Comparison of ENCODE assay signal across 19 cellular contexts in genomic region chr1:26703466-26703865, GRCh38. TPM values are rescaled to one million over a fixed set of nuclear protein-coding genes. Genes with fewer than 3 reads are reported as not detected.
A peak's percentile ranks its signal among the peaks of the same experiment; 100 is the strongest.
DNase-seq lines count a peak whose midpoint lies in the region; ATAC-seq and TF ChIP-seq lines count a peak whose summit lies in the region.
"Had no signal": no experiment of that assay in that cellular context is flagged by ENCODE, and none has a peak within 500 bp of the region (broad histone marks: within the 10 kb centered on the region; RNA-seq: fewer than 3 reads in every experiment).

No MANE protein-coding gene starts in this region.

- BruUV-seq in PC-9 (replicated peaks; lab: Mats Ljungman, UMichigan), result no TSS peak

- no peaks in the 10 kb centered on the region for H3K9me2 ChIP-seq in PC-9 (ENCODE audit: insufficient read depth)

- TF ChIP-seq POLR2A in esophagus muscularis mucosa (IDR thresholded peaks at IDR 0.05; ENCODE audit: low read depth) (no peak), stomach (IDR thresholded peaks at IDR 0.05) (no peak)

- no peak for DNase-seq in activated CD4-positive, alpha-beta T cell treated with anti-CD3 and anti-CD28 coated beads, Interleukin-2, amount 10 ng/mL, durations not matched to agents 24 days and 14 days
- no peak for DNase-seq in activated CD4-positive, alpha-beta T cell treated with anti-CD3 and anti-CD28 coated beads for 36 hours
- no peak for DNase-seq in PC-9
- no peak for DNase-seq in esophagus muscularis mucosa (ENCODE audit: extremely low spot score)
- DNase-seq in stomach, result no peak
- DNase-seq in NCI-H2171 treated with DMSO at 0.1 percent for 48 hours (lab: John Stamatoyannopoulos, UW), result no peak
- DNase-seq: activated CD8-positive, alpha-beta memory T cell treated with anti-CD3 and anti-CD28 coated beads, Interleukin-2, amount 50 U/mL, for 48 hours; activated naive CD8-positive, alpha-beta T cell treated with anti-CD3 and anti-CD28 coated beads, Interleukin-2, amount 50 U/mL, for 24 hours; Calu3; HCEC 1CT; hypothalamus; left lung; naive B cell; SJCRH30; stimulated activated CD4-positive, alpha-beta T cell treated with anti-CD3 and anti-CD28 coated beads, Interleukin-4, amount 100 ng/mL, for 4 hours had no signal

- TF ChIP-seq CTCF in PC-9 (conservative IDR thresholded peaks at IDR 0.05) (no peak), esophagus muscularis mucosa (IDR thresholded peaks at IDR 0.05) (no peak), stomach (IDR thresholded peaks at IDR 0.05) (no peak)

- H3K4me3 ChIP-seq in PC-9 (peak overlapping the region; percentile 22; the same call in 1 of the 2 replicates), esophagus muscularis mucosa (no peak overlapping the region), stomach (no peak overlapping the region)
- H3K4me3 ChIP-seq: left lung, right atrium auricular region, SJCRH30 had no signal

- peaks cover 42% of the 10 kb centered on the region for H3K36me3 Mint-ChIP-seq in activated CD4-positive, alpha-beta T cell treated with anti-CD3 and anti-CD28 coated beads, Interleukin-2, amount 10 ng/mL, durations not matched to agents 24 days and 14 days (ENCODE audit: low read depth)
- H3K36me3 Mint-ChIP-seq in activated CD4-positive, alpha-beta T cell treated with anti-CD3 and anti-CD28 coated beads for 36 hours (ENCODE audit: low read depth), result peaks cover 36% of the 10 kb centered on the region
- H3K36me3 Mint-ChIP-seq in stimulated activated memory B cell treated with anti-CD40 and anti-IgM and Interleukin-4, amounts not matched to agents 10 μg/mL and 1 μg/mL and 100 μg/mL, for 72 hours, result peaks cover 27% of the 10 kb centered on the region
- H3K36me3 Mint-ChIP-seq: naive B cell had no signal

- peaks cover 27% of the 10 kb centered on the region for H3K4me1 Mint-ChIP-seq in activated CD4-positive, alpha-beta T cell treated with anti-CD3 and anti-CD28 coated beads, Interleukin-2, amount 10 ng/mL, durations not matched to agents 24 days and 14 days
- peaks cover 31% of the 10 kb centered on the region for H3K4me1 Mint-ChIP-seq in activated CD4-positive, alpha-beta T cell treated with anti-CD3 and anti-CD28 coated beads for 36 hours
- H3K4me1 Mint-ChIP-seq in stimulated activated memory B cell treated with anti-CD40 and anti-IgM and Interleukin-4, amounts not matched to agents 10 μg/mL and 1 μg/mL and 100 μg/mL, for 72 hours, result peaks cover under 1% of the 10 kb centered on the region

- peaks cover 95% of the 10 kb centered on the region for H3K79me2 ChIP-seq in PC-9 (ENCODE audit: low read depth)

- POLR2A ChIA-PET in activated CD4-positive, alpha-beta T cell treated with anti-CD3 and anti-CD28 coated beads for 36 hours (lab: Charles Lee), result interaction anchor here (1.6 to 4.3 kb wide), 2 partner anchors 11 to 18 kb away, joined by 3 to 25 read pairs; no protein-coding TSS in a partner anchor
- POLR2A ChIA-PET in PC-9 (lab: Charles Lee; ENCODE audit: unreplicated experiment), result interaction anchor here (0.6 to 0.7 kb wide), 2 partner anchors 34 to 87 kb away, joined by 4 read pairs; no protein-coding TSS in a partner anchor

- H4K20me1 ChIP-seq in PC-9 (ENCODE audit: insufficient read depth), result peaks cover 2% of the 10 kb centered on the region; the same call in 1 of the 2 replicates

- peak overlapping the region; percentile 13 for H3K27ac Mint-ChIP-seq in activated CD4-positive, alpha-beta T cell treated with anti-CD3 and anti-CD28 coated beads, Interleukin-2, amount 10 ng/mL, durations not matched to agents 24 days and 14 days
- no peak overlapping the region for H3K27ac Mint-ChIP-seq in activated CD4-positive, alpha-beta T cell treated with anti-CD3 and anti-CD28 coated beads for 36 hours
- H3K27ac Mint-ChIP-seq in stimulated activated memory B cell treated with anti-CD40 and anti-IgM and Interleukin-4, amounts not matched to agents 10 μg/mL and 1 μg/mL and 100 μg/mL, for 72 hours, result no peak overlapping the region
- H3K27ac Mint-ChIP-seq: activated naive CD8-positive, alpha-beta T cell treated with anti-CD3 and anti-CD28 coated beads, Interleukin-2, amount 50 U/mL, for 24 hours; stimulated activated effector memory CD8-positive, alpha-beta T cell treated with anti-CD3 and anti-CD28 coated beads, Interleukin-12 subunit alpha, Interleukin-12 subunit beta, amount 100 ng/mL, for 72 hours had no signal

- CTCF ChIA-PET in activated CD4-positive, alpha-beta T cell treated with anti-CD3 and anti-CD28 coated beads for 36 hours (lab: Charles Lee), result interaction anchor here (0.7 to 2.6 kb wide), 13 partner anchors 9 to 639 kb away, joined by 3 to 10 read pairs (median 4); no protein-coding TSS in a partner anchor
- CTCF ChIA-PET in PC-9 (lab: Charles Lee), result no interaction called here

- peaks cover 63% of the 10 kb centered on the region for H3F3A ChIP-seq in PC-9 (ENCODE audit: insufficient read depth, low read depth)

- H3K27ac ChIP-seq in PC-9 (peak overlapping the region; percentile 90), esophagus muscularis mucosa (replicated peaks in 1 of 4) (peak overlapping the region in 3 of 4 donors; percentile 32 to 77 (median 41)), stomach (peak overlapping the region in 4 of 5 donors; percentile 16 to 98 (median 91))
- H3K27ac ChIP-seq: SJCRH30 had no signal

- ATAC-seq in activated CD4-positive, alpha-beta T cell treated with anti-CD3 and anti-CD28 coated beads for 36 hours, result no peak
- ATAC-seq in stimulated activated memory B cell treated with anti-CD40 and anti-IgM and Interleukin-4, amounts not matched to agents 10 μg/mL and 1 μg/mL and 100 μg/mL, for 72 hours, result no peak
- ATAC-seq in HG02970 (IDR thresholded peaks at IDR 0.05; ENCODE audit: low FRiP score, unreplicated experiment), result no peak
- ATAC-seq: left lung had no signal

- TF ChIP-seq EP300 in esophagus muscularis mucosa (IDR thresholded peaks at IDR 0.05) (no peak), stomach (IDR thresholded peaks at IDR 0.05) (no peak)

- no peaks in the 10 kb centered on the region for H3K9me3 Mint-ChIP-seq in activated CD4-positive, alpha-beta T cell treated with anti-CD3 and anti-CD28 coated beads, Interleukin-2, amount 10 ng/mL, durations not matched to agents 24 days and 14 days
- H3K9me3 Mint-ChIP-seq in activated CD4-positive, alpha-beta T cell treated with anti-CD3 and anti-CD28 coated beads for 36 hours (ENCODE audit: low read depth), result no peaks in the 10 kb centered on the region
- no peaks in the 10 kb centered on the region for H3K9me3 Mint-ChIP-seq in stimulated activated memory B cell treated with anti-CD40 and anti-IgM and Interleukin-4, amounts not matched to agents 10 μg/mL and 1 μg/mL and 100 μg/mL, for 72 hours
- H3K9me3 Mint-ChIP-seq: activated naive CD8-positive, alpha-beta T cell treated with anti-CD3 and anti-CD28 coated beads, Interleukin-2, amount 50 U/mL, for 24 hours; naive B cell; stimulated activated effector memory CD8-positive, alpha-beta T cell treated with anti-CD3 and anti-CD28 coated beads, Interleukin-12 subunit alpha, Interleukin-12 subunit beta, amount 100 ng/mL, for 72 hours had no signal

- intact Hi-C loops in activated CD4-positive, alpha-beta T cell treated with anti-CD3 and anti-CD28 coated beads, Interleukin-2, amount 10 ng/mL, durations not matched to agents 24 days and 14 days (cut with micrococcal nuclease), result no loop called here
- intact Hi-C loops in activated CD4-positive, alpha-beta T cell treated with anti-CD3 and anti-CD28 coated beads for 36 hours (cut with DNase I, micrococcal nuclease), result loop anchor here (2.0 kb wide), 2 partner anchors 17 to 121 kb away; no protein-coding TSS in a partner anchor
- intact Hi-C loops in PC-9 (cut with micrococcal nuclease; ENCODE audit: unreplicated experiment) (no loop called here), esophagus muscularis mucosa (cut with DNase I) (no loop called here), stomach (cut with DNase I; ENCODE audit: low total_unique reads) (no loop called here)

- H3K36me3 ChIP-seq in PC-9 (ENCODE audit: low read depth) (peaks cover 7% of the 10 kb centered on the region; the same call in 1 of the 2 replicates), esophagus muscularis mucosa (no peaks in the 10 kb centered on the region), stomach (peaks cover 0 to 1% (median under 1%) of the 10 kb centered on the region in 4 donors)
- H3K36me3 ChIP-seq: left lung had no signal

- peak overlapping the region; percentile 99 for H3K4me2 ChIP-seq in PC-9

- H3K27me3 Mint-ChIP-seq in activated CD4-positive, alpha-beta T cell treated with anti-CD3 and anti-CD28 coated beads, Interleukin-2, amount 10 ng/mL, durations not matched to agents 24 days and 14 days, result no peaks in the 10 kb centered on the region
- no peaks in the 10 kb centered on the region for H3K27me3 Mint-ChIP-seq in activated CD4-positive, alpha-beta T cell treated with anti-CD3 and anti-CD28 coated beads for 36 hours
- no peaks in the 10 kb centered on the region for H3K27me3 Mint-ChIP-seq in stimulated activated memory B cell treated with anti-CD40 and anti-IgM and Interleukin-4, amounts not matched to agents 10 μg/mL and 1 μg/mL and 100 μg/mL, for 72 hours
- H3K27me3 Mint-ChIP-seq: activated naive CD8-positive, alpha-beta T cell treated with anti-CD3 and anti-CD28 coated beads, Interleukin-2, amount 50 U/mL, for 24 hours; naive B cell had no signal

- H3K9me3 ChIP-seq in PC-9 (ENCODE audit: insufficient read depth, low read depth) (no peaks in the 10 kb centered on the region), esophagus muscularis mucosa (no peaks in the 10 kb centered on the region), stomach (no peaks in the 10 kb centered on the region)
- H3K9me3 ChIP-seq: left lung, right atrium auricular region, SJCRH30 had no signal

- H3K4me3 Mint-ChIP-seq in activated CD4-positive, alpha-beta T cell treated with anti-CD3 and anti-CD28 coated beads, Interleukin-2, amount 10 ng/mL, durations not matched to agents 24 days and 14 days, result no peak overlapping the region
- no peak overlapping the region for H3K4me3 Mint-ChIP-seq in activated CD4-positive, alpha-beta T cell treated with anti-CD3 and anti-CD28 coated beads for 36 hours
- no peak overlapping the region for H3K4me3 Mint-ChIP-seq in stimulated activated memory B cell treated with anti-CD40 and anti-IgM and Interleukin-4, amounts not matched to agents 10 μg/mL and 1 μg/mL and 100 μg/mL, for 72 hours
- H3K4me3 Mint-ChIP-seq: stimulated activated effector memory CD8-positive, alpha-beta T cell treated with anti-CD3 and anti-CD28 coated beads, Interleukin-12 subunit alpha, Interleukin-12 subunit beta, amount 100 ng/mL, for 72 hours had no signal

- H3K27me3 ChIP-seq in PC-9 (ENCODE audit: insufficient read depth, low read depth) (no peaks in the 10 kb centered on the region), esophagus muscularis mucosa (no peaks in the 10 kb centered on the region), stomach (no peaks in the 10 kb centered on the region)
- H3K27me3 ChIP-seq: left lung, right atrium auricular region, SJCRH30 had no signal

- no peak overlapping the region for H2AFZ ChIP-seq in PC-9

- H3K4me1 ChIP-seq in PC-9 (replicated peaks; ENCODE audit: insufficient read depth) (peaks cover 93% of the 10 kb centered on the region), esophagus muscularis mucosa (peaks cover 95 to 99% (median 96%) of the 10 kb centered on the region in 4 donors), stomach (peaks cover 89 to 99% (median 97%) of the 10 kb centered on the region in 4 donors)

RNA-seq across cellular contexts. Expression of gene ARID1A, which starts 7.7 kb away (rescaled TPM):
- 111 and 117 TPM in 2 replicates for total RNA-seq in activated CD4-positive, alpha-beta T cell treated with anti-CD3 and anti-CD28 coated beads, Interleukin-2, amount 10 ng/mL, durations not matched to agents 24 days and 14 days
- total RNA-seq in activated CD4-positive, alpha-beta T cell treated with anti-CD3 and anti-CD28 coated beads for 36 hours, result 100 to 1,000 TPM in 1 of 2 experiments, 10 to 100 TPM in 1; 73.1 to 112 TPM
- total RNA-seq in PC-9 (2021) (44.8 and 60.5 TPM in 2 replicates), esophagus muscularis mucosa (10 to 100 TPM; 36.8 to 76.2 (median 44.5) TPM), stomach (10 to 100 TPM; 42.9 to 74.2 (median 50.1) TPM)
- 10 to 100 TPM in 2 of 3 donors, 1 to 10 TPM in 1; 9.9 to 10.8 (median 10.4) TPM for polyA plus RNA-seq in stomach

Comparison
In these comparisons a context has a peak if more than half of its experiments do, and no peak if none do; other contexts are left out.
1. intact Hi-C loops: an anchor here in activated CD4-positive, alpha-beta T cell treated with anti-CD3 and anti-CD28 coated beads for 36 hours (2.0 kb wide); none called in activated CD4-positive, alpha-beta T cell treated with anti-CD3 and anti-CD28 coated beads, Interleukin-2, amount 10 ng/mL, durations not matched to agents 24 days and 14 days, PC-9, esophagus muscularis mucosa and stomach.
2. H3K27ac ChIP-seq: peak in every context shown above with its lines; median percentile 91 in stomach; 90 in PC-9; 41 in esophagus muscularis mucosa.